Comparison of ENCODE assay signal across 1 cellular context in the genomic region with DNA sequence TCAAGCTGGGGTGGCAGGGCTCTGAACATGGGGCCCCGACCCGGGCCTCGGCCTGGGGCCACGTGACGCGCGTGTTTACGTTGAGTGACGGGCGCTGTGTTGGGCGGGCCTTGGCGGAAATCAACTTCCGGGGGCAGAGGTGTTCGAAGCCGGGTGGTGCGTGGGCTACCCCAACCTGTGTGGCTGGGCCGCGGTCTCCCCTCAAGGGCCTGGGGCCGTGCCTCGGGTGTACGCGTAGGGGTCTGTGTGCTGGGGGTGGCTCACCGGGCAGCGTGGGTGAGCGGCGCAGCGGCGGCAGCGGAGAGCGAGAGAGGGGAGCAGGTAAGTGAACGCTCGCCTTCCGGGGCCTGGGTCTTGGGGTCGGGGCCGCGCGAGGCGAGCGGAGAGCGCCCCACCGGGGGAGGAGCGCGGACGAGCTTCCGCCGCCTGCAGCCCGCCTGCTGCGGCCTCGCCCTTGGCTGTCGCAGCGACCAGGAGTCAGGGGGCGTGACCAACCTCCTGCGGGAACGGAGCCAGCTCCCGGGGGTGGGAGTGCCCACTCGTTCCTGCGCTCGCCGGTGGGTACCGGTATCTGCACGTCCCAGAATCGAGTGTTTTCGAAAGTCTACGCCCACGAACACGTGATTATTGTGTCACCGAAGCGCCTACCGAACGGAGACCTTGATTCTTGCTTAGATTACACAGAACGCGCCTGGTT.
TF ChIP-seq lines count a peak whose summit lies in the region.

A gene with protein sequence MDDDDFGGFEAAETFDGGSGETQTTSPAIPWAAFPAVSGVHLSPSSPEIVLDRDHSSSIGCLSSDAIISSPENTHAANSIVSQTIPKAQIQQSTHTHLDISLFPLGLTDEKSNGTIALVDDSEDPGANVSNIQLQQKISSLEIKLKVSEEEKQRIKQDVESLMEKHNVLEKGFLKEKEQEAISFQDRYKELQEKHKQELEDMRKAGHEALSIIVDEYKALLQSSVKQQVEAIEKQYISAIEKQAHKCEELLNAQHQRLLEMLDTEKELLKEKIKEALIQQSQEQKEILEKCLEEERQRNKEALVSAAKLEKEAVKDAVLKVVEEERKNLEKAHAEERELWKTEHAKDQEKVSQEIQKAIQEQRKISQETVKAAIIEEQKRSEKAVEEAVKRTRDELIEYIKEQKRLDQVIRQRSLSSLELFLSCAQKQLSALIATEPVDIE (plus strand): TSS at position 136 of the 697 bp plus-strand sequence. CDS start 66,760 bp downstream, outside the sequence.

TF ChIP-seq in H1, 55 proteins besides CTCF, POLR2A, EP300 and RAD21:
- TF ChIP-seq, protein P1, sequence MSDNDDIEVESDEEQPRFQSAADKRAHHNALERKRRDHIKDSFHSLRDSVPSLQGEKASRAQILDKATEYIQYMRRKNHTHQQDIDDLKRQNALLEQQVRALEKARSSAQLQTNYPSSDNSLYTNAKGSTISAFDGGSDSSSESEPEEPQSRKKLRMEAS (IDR thresholded peaks at IDR 0.05) = peak; percentile 91
- peak; percentile 14 for TF ChIP-seq EZH2 (IDR thresholded peaks at IDR 0.05; ENCODE audit: low read depth, low read length, severe bottlenecking)
- TF ChIP-seq GTF2F1 (IDR thresholded peaks at IDR 0.05; ENCODE audit: borderline replicate concordance, low read depth, low read length) = no peak
- TF ChIP-seq CTBP2 (IDR thresholded peaks at IDR 0.05; ENCODE audit: borderline replicate concordance, insufficient read depth, insufficient read length, low read length) = no peak
- peak; percentile 53 for TF ChIP-seq CREB1 (IDR thresholded peaks at IDR 0.05)
- peak in 1 of 2 experiments; percentile 50; a peak in 1 of 4 replicates for TF ChIP-seq HDAC2 (IDR thresholded peaks at IDR 0.05; ENCODE audit: borderline replicate concordance in 1 of 2, low read depth in 2 of 2, low read length in 2 of 2)
- TF ChIP-seq, protein P2, sequence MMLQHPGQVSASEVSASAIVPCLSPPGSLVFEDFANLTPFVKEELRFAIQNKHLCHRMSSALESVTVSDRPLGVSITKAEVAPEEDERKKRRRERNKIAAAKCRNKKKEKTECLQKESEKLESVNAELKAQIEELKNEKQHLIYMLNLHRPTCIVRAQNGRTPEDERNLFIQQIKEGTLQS (IDR thresholded peaks at IDR 0.05; ENCODE audit: insufficient read depth, low read depth, low read length) = peak; percentile 75
- peak; percentile 37; the same call in 1 of the 2 replicates for TF ChIP-seq BACH1 (IDR thresholded peaks at IDR 0.05; ENCODE audit: low read length)
- TF ChIP-seq JUN (IDR thresholded peaks at IDR 0.05; ENCODE audit: low read depth, low read length) = no peak
- peak; percentile 34 for TF ChIP-seq TAF7 (optimal IDR thresholded peaks at IDR 0.05; ENCODE audit: borderline replicate concordance, low read depth, low read length)
- TF ChIP-seq NANOG (IDR thresholded peaks at IDR 0.05; ENCODE audit: insufficient read depth, low read depth, low read length, poor library complexity, severe bottlenecking) = no peak
- peak; percentile 98 for TF ChIP-seq RBBP5 (IDR thresholded peaks at IDR 0.05; ENCODE audit: borderline replicate concordance, low read depth, low read length)
- 0 out of 2 replicates have a peak, but pooled peaks have one; percentile 8 for TF ChIP-seq SP1 (IDR thresholded peaks at IDR 0.05; ENCODE audit: low read depth, low read length)
- TF ChIP-seq, protein P3, sequence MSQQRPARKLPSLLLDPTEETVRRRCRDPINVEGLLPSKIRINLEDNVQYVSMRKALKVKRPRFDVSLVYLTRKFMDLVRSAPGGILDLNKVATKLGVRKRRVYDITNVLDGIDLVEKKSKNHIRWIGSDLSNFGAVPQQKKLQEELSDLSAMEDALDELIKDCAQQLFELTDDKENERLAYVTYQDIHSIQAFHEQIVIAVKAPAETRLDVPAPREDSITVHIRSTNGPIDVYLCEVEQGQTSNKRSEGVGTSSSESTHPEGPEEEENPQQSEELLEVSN (IDR thresholded peaks at IDR 0.05) = peak; percentile 87
- TF ChIP-seq SP2 (IDR thresholded peaks at IDR 0.05; ENCODE audit: low read length) = peak; percentile 11; the same call in 1 of the 2 replicates
- TF ChIP-seq, protein P4, sequence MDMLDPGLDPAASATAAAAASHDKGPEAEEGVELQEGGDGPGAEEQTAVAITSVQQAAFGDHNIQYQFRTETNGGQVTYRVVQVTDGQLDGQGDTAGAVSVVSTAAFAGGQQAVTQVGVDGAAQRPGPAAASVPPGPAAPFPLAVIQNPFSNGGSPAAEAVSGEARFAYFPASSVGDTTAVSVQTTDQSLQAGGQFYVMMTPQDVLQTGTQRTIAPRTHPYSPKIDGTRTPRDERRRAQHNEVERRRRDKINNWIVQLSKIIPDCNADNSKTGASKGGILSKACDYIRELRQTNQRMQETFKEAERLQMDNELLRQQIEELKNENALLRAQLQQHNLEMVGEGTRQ (IDR thresholded peaks at IDR 0.05; ENCODE audit: low read length) = peak; percentile 92
- no peak for TF ChIP-seq SAP30 (IDR thresholded peaks at IDR 0.05; ENCODE audit: insufficient read depth, insufficient replicate concordance, low read length)
- 0 out of 2 replicates have a peak, but pooled peaks have one; percentile 7 for TF ChIP-seq TCF12 (IDR thresholded peaks at IDR 0.05; ENCODE audit: low read depth, low read length)
- TF ChIP-seq TAF1 (IDR thresholded peaks at IDR 0.05; ENCODE audit: low read depth, low read length) = peak; percentile 24; the same call in 1 of the 2 replicates
- TF ChIP-seq PHF8 (conservative IDR thresholded peaks at IDR 0.05; ENCODE audit: low read depth, low read length) = peak; percentile 96
- TF ChIP-seq ASH2L (IDR thresholded peaks at IDR 0.05; ENCODE audit: low read length) = peak; percentile 87
- peak; percentile 72 for TF ChIP-seq POLR2AphosphoS5 (IDR thresholded peaks at IDR 0.05; ENCODE audit: low read depth, low read length)
- TF ChIP-seq SIN3A (conservative IDR thresholded peaks at IDR 0.05 in 1 of 2, IDR thresholded peaks at IDR 0.05 in 1 of 2; ENCODE audit: low read depth in 1 of 2, low read length in 2 of 2) = 0 out of 4 replicates have a peak, but pooled peaks of 1 of the 2 experiments have one; percentile 41
- TF ChIP-seq GABPA (IDR thresholded peaks at IDR 0.05; ENCODE audit: borderline replicate concordance, insufficient read depth, low read length) = peak; percentile 84; the same call in 1 of the 2 replicates
- TF ChIP-seq RXRA (IDR thresholded peaks at IDR 0.05; ENCODE audit: insufficient read depth, low read depth, low read length) = no peak
- no peak for TF ChIP-seq HDAC6 (IDR thresholded peaks at IDR 0.05; ENCODE audit: low read depth, low read length)
- peak; percentile 92 for TF ChIP-seq KDM4A (IDR thresholded peaks at IDR 0.05; ENCODE audit: low read depth, low read length, severe bottlenecking)
- no peak for TF ChIP-seq RFX5 (IDR thresholded peaks at IDR 0.05; ENCODE audit: borderline replicate concordance, low read depth, low read length)
